In genomic region chr1:74728736-74729135, GRCh38 we compare ENCODE assay signal across 2 cellular contexts.
TF ChIP-seq lines count a peak whose summit lies in the region.

No MANE protein-coding gene starts in this region.

TF ChIP-seq in IMR-90, 13 proteins besides CTCF, POLR2A, EP300 and RAD21:
- TF ChIP-seq RFX5 (IDR thresholded peaks at IDR 0.05; ENCODE audit: low read depth, low read length) (no peak), RCOR1 (IDR thresholded peaks at IDR 0.05; ENCODE audit: insufficient replicate concordance, low read length) (no peak), FOS (IDR thresholded peaks at IDR 0.05; ENCODE audit: low read depth, low read length) (no peak), CEBPB (IDR thresholded peaks at IDR 0.05; ENCODE audit: low read depth, low read length) (no peak), MAZ (IDR thresholded peaks at IDR 0.05; ENCODE audit: borderline replicate concordance, low read depth, low read length) (no peak), MXI1 (IDR thresholded peaks at IDR 0.05; ENCODE audit: borderline replicate concordance, low read depth, low read length) (no peak), NFE2L2 (IDR thresholded peaks at IDR 0.05; ENCODE audit: low read depth, low read length) (no peak), USF2 (IDR thresholded peaks at IDR 0.05; ENCODE audit: low read depth, low read length) (no peak), CHD1 (IDR thresholded peaks at IDR 0.05; ENCODE audit: low read depth, low read length) (no peak), ELK1 (IDR thresholded peaks at IDR 0.05; ENCODE audit: borderline replicate concordance, low read depth, low read length) (no peak), MAFK (IDR thresholded peaks at IDR 0.05; ENCODE audit: low read depth, low read length) (no peak), BHLHE40 (IDR thresholded peaks at IDR 0.05; ENCODE audit: low read depth, low read length) (no peak), SMC3 (IDR thresholded peaks at IDR 0.05; ENCODE audit: low read depth, low read length) (no peak)

TF ChIP-seq in GM12878, 131 proteins besides CTCF, POLR2A, EP300 and RAD21:
- no peak for TF ChIP-seq LARP7 (IDR thresholded peaks at IDR 0.05)
- TF ChIP-seq FOXM1 (IDR thresholded peaks at IDR 0.05; ENCODE audit: low read depth, low read length): no peak
- TF ChIP-seq ZNF384 (IDR thresholded peaks at IDR 0.05; ENCODE audit: borderline replicate concordance, low read depth, low read length): no peak
- no peak for TF ChIP-seq BACH1 (IDR thresholded peaks at IDR 0.05; ENCODE audit: borderline replicate concordance)
- no peak for TF ChIP-seq ATF7 (IDR thresholded peaks at IDR 0.05; ENCODE audit: low read depth)
- TF ChIP-seq MEF2A (IDR thresholded peaks at IDR 0.05; ENCODE audit: insufficient read depth, low read depth, low read length): no peak
- no peak for TF ChIP-seq IKZF1 (conservative IDR thresholded peaks at IDR 0.05)
- no peak for TF ChIP-seq E2F8 (IDR thresholded peaks at IDR 0.05; ENCODE audit: low read depth, partially characterized antibody)
- no peak for TF ChIP-seq SP1 (IDR thresholded peaks at IDR 0.05; ENCODE audit: low read depth, low read length)
- no peak for TF ChIP-seq SUPT20H (IDR thresholded peaks at IDR 0.05; ENCODE audit: borderline replicate concordance, control insufficient read depth, low read depth, low read length)
- TF ChIP-seq CBFB (IDR thresholded peaks at IDR 0.05; ENCODE audit: low read depth): no peak
- no peak for TF ChIP-seq IRF5 (IDR thresholded peaks at IDR 0.05; ENCODE audit: borderline replicate concordance)
- TF ChIP-seq USF2 (IDR thresholded peaks at IDR 0.05; ENCODE audit: borderline replicate concordance, low read depth, low read length): no peak
- no peak for TF ChIP-seq NR2C2 (IDR thresholded peaks at IDR 0.05; ENCODE audit: borderline replicate concordance, control insufficient read depth, insufficient read length, low read depth)
- TF ChIP-seq KLF5 (IDR thresholded peaks at IDR 0.05; ENCODE audit: partially characterized antibody): no peak
- no peak for TF ChIP-seq HDGF (IDR thresholded peaks at IDR 0.05)
